In the genomic region with DNA sequence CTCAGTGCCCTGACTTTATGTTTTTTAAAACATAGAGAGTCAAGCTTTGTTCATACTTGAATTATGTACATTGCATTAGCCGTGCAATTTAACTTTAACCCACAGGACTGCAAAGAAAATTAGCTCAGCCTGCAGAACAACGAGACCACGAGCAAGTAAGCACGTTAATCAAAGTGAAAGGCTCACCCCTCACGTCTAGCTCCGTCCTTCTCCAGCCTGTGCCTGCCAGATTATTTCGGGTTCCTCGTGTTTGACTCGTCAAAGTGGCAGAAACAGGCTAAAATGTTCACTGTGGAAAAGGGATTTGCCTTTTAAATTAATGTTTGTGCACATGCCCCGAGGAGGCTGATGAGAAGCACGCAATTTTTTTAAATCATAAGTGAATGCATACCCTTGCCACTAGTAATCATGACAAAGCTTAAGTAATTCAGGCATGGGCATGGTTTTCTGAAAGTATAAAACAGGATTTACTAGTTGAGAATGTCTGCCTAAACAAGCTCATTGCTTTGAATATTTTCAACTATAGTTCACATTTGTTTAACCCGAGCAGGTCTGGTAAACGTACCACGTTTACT, we compare ENCODE assay signal across 9 cellular contexts. TPM values are rescaled to one million over a fixed set of nuclear protein-coding genes. Genes with fewer than 3 reads are reported as not detected.
DNase-seq lines count a peak whose midpoint lies in the region; ATAC-seq and TF ChIP-seq lines count a peak whose summit lies in the region.
"Had no signal": no experiment of that assay in that cellular context is flagged by ENCODE, and none has a peak within 500 bp of the region (broad histone marks: within the 10 kb centered on the region; RNA-seq: fewer than 3 reads in every experiment).

No MANE protein-coding gene starts in this region.

- H3K27ac ChIP-seq in GM23248 (peak overlapping the region; percentile 92), SK-N-MC (peak overlapping the region; percentile 97), thoracic aorta (peak overlapping the region; percentile 56 to 68), endodermal cell (ENCODE audit: low read depth, low read length) (no peak overlapping the region)

- in situ Hi-C loops in GM23248 (cut with MboI): no loop called here

- H3K36me3 ChIP-seq in GM23248 (ENCODE audit: low read depth) (peaks cover 13% of the 10 kb centered on the region; the same call in 1 of the 2 replicates), SK-N-MC (ENCODE audit: insufficient read depth, low read length) (no peaks in the 10 kb centered on the region), thoracic aorta (no peaks in the 10 kb centered on the region), endodermal cell (ENCODE audit: control insufficient read depth, insufficient read depth, low read length) (no peaks in the 10 kb centered on the region)

- TF ChIP-seq CTCF in foreskin fibroblast (IDR thresholded peaks at IDR 0.05; ENCODE audit: low read depth, low read length) (no peak), thoracic aorta (IDR thresholded peaks at IDR 0.05) (no peak), endodermal cell (conservative IDR thresholded peaks at IDR 0.05) (no peak)

- no peaks in the 10 kb centered on the region for H3K36me3 Mint-ChIP-seq in endodermal cell (ENCODE audit: low read depth)

- H4K20me1 ChIP-seq in GM23248 (ENCODE audit: insufficient read depth): no peaks in the 10 kb centered on the region

- H3K79me2 ChIP-seq in GM23248 (ENCODE audit: insufficient read depth): peaks cover 80% of the 10 kb centered on the region

- H3K9me3 ChIP-seq in GM23248 (ENCODE audit: low read depth) (no peaks in the 10 kb centered on the region), SK-N-MC (ENCODE audit: low read depth, low read length) (no peaks in the 10 kb centered on the region), thoracic aorta (no peaks in the 10 kb centered on the region), endodermal cell (ENCODE audit: control insufficient read depth, low read length) (no peaks in the 10 kb centered on the region)

- H3K4me2 ChIP-seq in GM23248 (ENCODE audit: unreplicated experiment): peak overlapping the region; percentile 93

- 3 to 6% methylated on average over 14 of the region's 14 CpGs for WGBS in GM23248 (ENCODE audit: low coverage in 1 of 2, low lambda C conversion rate in 2 of 2, missing lambda C conversion rate in 2 of 2), 2 experiments
- 93 to 94% methylated on average over 11 to 14 of the region's 14 CpGs for WGBS in endodermal cell (ENCODE audit: insufficient coverage in 1 of 2, insufficient read length in 1 of 2), 2 experiments

- no peak overlapping the region for H3K27ac Mint-ChIP-seq in endodermal cell

- H3K27me3 Mint-ChIP-seq in endodermal cell (ENCODE audit: insufficient read depth): peaks cover under 1% of the 10 kb centered on the region

- H3K4me3 ChIP-seq in GM23248 (peak overlapping the region; percentile 87), SK-N-MC (peak overlapping the region; percentile 85), foreskin fibroblast (ENCODE audit: low read depth in 1 of 2, low read length in 2 of 2) (peak overlapping the region; percentile 50 to 79), thoracic aorta (peak overlapping the region; percentile 46), endodermal cell (ENCODE audit: low read length) (no peak overlapping the region)

- no peaks in the 10 kb centered on the region for H3K27me3 ChIP-seq in GM23248 (replicated peaks; ENCODE audit: insufficient read depth)
- H3K27me3 ChIP-seq in thoracic aorta (replicated peaks; ENCODE audit: insufficient read depth): no peaks in the 10 kb centered on the region
- no peaks in the 10 kb centered on the region for H3K27me3 ChIP-seq in endodermal cell (ENCODE audit: control insufficient read depth, insufficient read depth, low read length, poor library complexity, severe bottlenecking)

- peaks cover under 1% of the 10 kb centered on the region for H3K9me3 Mint-ChIP-seq in endodermal cell
- H3K9me3 Mint-ChIP-seq: neural crest cell had no signal

- peak overlapping the region; percentile 16; the same call in 1 of the 2 replicates for H2AFZ ChIP-seq in GM23248

- ATAC-seq in thoracic aorta (ENCODE audit: insufficient number of reproducible peaks, low FRiP score, low read depth): no peak
- ATAC-seq in GM19328 (IDR thresholded peaks at IDR 0.05; ENCODE audit: unreplicated experiment): no peak

- peaks cover 59% of the 10 kb centered on the region for H3F3A ChIP-seq in GM23248 (ENCODE audit: insufficient read depth)

- DNase-seq in GM23248 (peak; percentile 79), SK-N-MC (ENCODE audit: low read depth, low spot score) (peak; percentile 75), foreskin fibroblast (peak in 1 of 2 donors; percentile 59), thoracic aorta (ENCODE audit: low spot score) (no peak), endodermal cell (no peak)
- no peak for DNase-seq in activated CD4-positive, CD25-positive, alpha-beta regulatory T cell treated with anti-CD3 and anti-CD28 coated beads, Interleukin-2, amount 50 U/mL, for 72 hours
- DNase-seq: NCI-H446 had no signal

- no peak overlapping the region for H3K4me3 Mint-ChIP-seq in endodermal cell
- H3K4me3 Mint-ChIP-seq: neural crest cell had no signal

- H3K4me1 Mint-ChIP-seq in endodermal cell: peaks cover 17% of the 10 kb centered on the region

- H3K4me1 ChIP-seq in GM23248 (ENCODE audit: insufficient read depth) (peaks cover 53% of the 10 kb centered on the region), thoracic aorta (ENCODE audit: control insufficient read depth in 1 of 2, low read depth in 2 of 2) (peaks cover 25 to 52% of the 10 kb centered on the region in 2 donors), endodermal cell (ENCODE audit: control insufficient read depth, insufficient read depth, low read length) (no peaks in the 10 kb centered on the region)

- H3K9ac ChIP-seq in GM23248 (peak overlapping the region; percentile 88), SK-N-MC (ENCODE audit: insufficient read length) (peak overlapping the region; percentile 93), endodermal cell (ENCODE audit: extremely low read depth, low read length, poor library complexity, severe bottlenecking) (no peak overlapping the region)

- H3K9me2 ChIP-seq in GM23248 (ENCODE audit: insufficient read depth): no peaks in the 10 kb centered on the region

RNA-seq across cellular contexts. Expression of a gene that starts 15.3 kb away (rescaled TPM):
- 159 and 175 TPM in 2 replicates for total RNA-seq in GM23248 (2014; rRNA removed; shearing (Covaris generic))
- 107 and 112 TPM in 2 replicates for polyA plus RNA-seq in GM23248 (2016; fragmentation: Nextera tagmentation; extraction: Ambion mirVana)
- total RNA-seq in thoracic aorta (100 to 1,000 TPM; 169 to 215 TPM), endodermal cell (10 to 100 TPM; 27.3 to 28.2 TPM)
- 19.0 TPM for polyA plus RNA-seq in endodermal cell (2013, experiment 1 of 2)
- polyA plus RNA-seq in endodermal cell (2013, experiment 2 of 2): 17.6 TPM

Comparison
In these comparisons a context has a peak if more than half of its experiments do, and no peak if none do; other contexts are left out.
1. DNase-seq: peak in GM23248 (single experiment) and SK-N-MC (single experiment); none in thoracic aorta (single experiment), endodermal cell (single experiment) and activated CD4-positive, CD25-positive, alpha-beta regulatory T cell treated with anti-CD3 and anti-CD28 coated beads, Interleukin-2, amount 50 U/mL, for 72 hours (single experiment).